3 cellular contexts compared by ENCODE assay signal in genomic region chr1:247754311-247754710, GRCh38. TPM values are rescaled to one million over a fixed set of nuclear protein-coding genes. Genes with fewer than 3 reads are reported as not detected.
"Had no signal": no experiment of that assay in that cellular context is flagged by ENCODE, and none has a peak within 500 bp of the region (broad histone marks: within the 10 kb centered on the region; RNA-seq: fewer than 3 reads in every experiment).

No MANE protein-coding gene starts in this region.

RNA-seq across cellular contexts. Expression of gene OR1C1, which starts 6.0 kb away (rescaled TPM):
- total RNA-seq: LHCN-M2, M059J had no signal

RNA-seq across cellular contexts. Expression of gene OR14A2, which starts 6.4 kb away (rescaled TPM):
- total RNA-seq: LHCN-M2, M059J, NCI-H460 had no signal

RNA-seq across cellular contexts. Expression of gene OR14K1, which starts 15.9 kb away (rescaled TPM):
- total RNA-seq: LHCN-M2, M059J, NCI-H460 had no signal

RNA-seq across cellular contexts. Expression of gene OR6F1, which starts 37.9 kb away (rescaled TPM):
- total RNA-seq: LHCN-M2, M059J, NCI-H460 had no signal
